Comparison of ENCODE assay signal across 21 cellular contexts in genomic region chrX:112967903-112968302, GRCh38.
"Had no signal": no experiment of that assay in that cellular context is flagged by ENCODE, and none has a peak within 500 bp of the region (broad histone marks: within the 10 kb centered on the region; RNA-seq: fewer than 3 reads in every experiment).

No MANE protein-coding gene starts in this region.

- H3K36me3 Mint-ChIP-seq: immature natural killer cell; naive thymus-derived CD4-positive, alpha-beta T cell; stimulated activated naive B cell treated with anti-CD40 and anti-IgM and Interleukin-4, amounts not matched to agents 10 μg/mL and 1 μg/mL and 100 μg/mL, for 72 hours had no signal

- ATAC-seq: effector memory CD8-positive, alpha-beta T cell; gastrocnemius medialis; heart right ventricle; left cardiac atrium; lower lobe of right lung; naive thymus-derived CD4-positive, alpha-beta T cell; stimulated activated naive B cell treated with anti-CD40 and anti-IgM and Interleukin-4, amounts not matched to agents 10 μg/mL and 1 μg/mL and 100 μg/mL, for 72 hours; stimulated activated naive CD8-positive, alpha-beta T cell treated with anti-CD3 and anti-CD28 coated beads, Interleukin-15, amount 100 ng/mL, for 72 hours had no signal

- FAIRE-seq: kidney, urothelium cell line had no signal

- H3K4me3 Mint-ChIP-seq: central memory CD8-positive, alpha-beta T cell; effector memory CD8-positive, alpha-beta T cell; immature natural killer cell; naive thymus-derived CD4-positive, alpha-beta T cell; stimulated activated naive B cell treated with anti-CD40 and anti-IgM and Interleukin-4, amounts not matched to agents 10 μg/mL and 1 μg/mL and 100 μg/mL, for 72 hours; stimulated activated naive CD8-positive, alpha-beta T cell treated with anti-CD3 and anti-CD28 coated beads, Interleukin-15, amount 100 ng/mL, for 72 hours had no signal

- H3K4me3 ChIP-seq: gastrocnemius medialis, heart right ventricle, left ventricle myocardium inferior, lower lobe of right lung, testis, tibial nerve had no signal

- H3K9me3 Mint-ChIP-seq: central memory CD8-positive, alpha-beta T cell; effector memory CD8-positive, alpha-beta T cell; stimulated activated naive B cell treated with anti-CD40 and anti-IgM and Interleukin-4, amounts not matched to agents 10 μg/mL and 1 μg/mL and 100 μg/mL, for 72 hours; stimulated activated naive CD8-positive, alpha-beta T cell treated with anti-CD3 and anti-CD28 coated beads, Interleukin-15, amount 100 ng/mL, for 72 hours had no signal

- H3K27me3 Mint-ChIP-seq: central memory CD8-positive, alpha-beta T cell; effector memory CD8-positive, alpha-beta T cell; naive thymus-derived CD4-positive, alpha-beta T cell; stimulated activated naive CD8-positive, alpha-beta T cell treated with anti-CD3 and anti-CD28 coated beads, Interleukin-15, amount 100 ng/mL, for 72 hours had no signal

- DNase-seq: cortex of kidney; effector memory CD8-positive, alpha-beta T cell; erythroblast; gastrocnemius medialis; heart right ventricle; immature natural killer cell; kidney; left cardiac atrium; left ventricle myocardium inferior; lower lobe of right lung; mesendoderm; naive thymus-derived CD4-positive, alpha-beta T cell; stimulated activated CD4-positive, alpha-beta T cell treated with anti-CD3 and anti-CD28 coated beads, Interleukin-2, amount 100 ng/mL, for 24 hours; stimulated activated CD4-positive, alpha-beta T cell treated with anti-CD3 and anti-CD28 coated beads, Interleukin-4, amount 100 ng/mL, for 4 hours; stimulated activated naive B cell treated with anti-CD40 and anti-IgM and Interleukin-4, amounts not matched to agents 10 μg/mL and 1 μg/mL and 100 μg/mL, for 72 hours; stimulated activated naive CD8-positive, alpha-beta T cell treated with anti-CD3 and anti-CD28 coated beads, Interleukin-15, amount 100 ng/mL, for 72 hours; testis had no signal

- H3K36me3 ChIP-seq: gastrocnemius medialis, heart right ventricle, left ventricle myocardium inferior, lower lobe of right lung, neutrophil, tibial nerve had no signal

- H3K4me1 Mint-ChIP-seq: central memory CD8-positive, alpha-beta T cell; immature natural killer cell; naive thymus-derived CD4-positive, alpha-beta T cell; stimulated activated naive B cell treated with anti-CD40 and anti-IgM and Interleukin-4, amounts not matched to agents 10 μg/mL and 1 μg/mL and 100 μg/mL, for 72 hours; stimulated activated naive CD8-positive, alpha-beta T cell treated with anti-CD3 and anti-CD28 coated beads, Interleukin-15, amount 100 ng/mL, for 72 hours had no signal

- H3K9me3 ChIP-seq: gastrocnemius medialis, heart right ventricle, left ventricle myocardium inferior, lower lobe of right lung, neutrophil, testis, tibial nerve had no signal

- H3K27ac ChIP-seq: gastrocnemius medialis, heart right ventricle, left ventricle myocardium inferior, lower lobe of right lung, neutrophil, testis had no signal

- H3K27ac Mint-ChIP-seq: effector memory CD8-positive, alpha-beta T cell; immature natural killer cell; naive thymus-derived CD4-positive, alpha-beta T cell; stimulated activated naive B cell treated with anti-CD40 and anti-IgM and Interleukin-4, amounts not matched to agents 10 μg/mL and 1 μg/mL and 100 μg/mL, for 72 hours; stimulated activated naive CD8-positive, alpha-beta T cell treated with anti-CD3 and anti-CD28 coated beads, Interleukin-15, amount 100 ng/mL, for 72 hours had no signal

- H3K27me3 ChIP-seq: neutrophil, testis had no signal

- H3K4me1 ChIP-seq: gastrocnemius medialis, heart right ventricle, left ventricle myocardium inferior, lower lobe of right lung, testis, tibial nerve had no signal
